17 cellular contexts compared by ENCODE assay signal in the genomic region with DNA sequence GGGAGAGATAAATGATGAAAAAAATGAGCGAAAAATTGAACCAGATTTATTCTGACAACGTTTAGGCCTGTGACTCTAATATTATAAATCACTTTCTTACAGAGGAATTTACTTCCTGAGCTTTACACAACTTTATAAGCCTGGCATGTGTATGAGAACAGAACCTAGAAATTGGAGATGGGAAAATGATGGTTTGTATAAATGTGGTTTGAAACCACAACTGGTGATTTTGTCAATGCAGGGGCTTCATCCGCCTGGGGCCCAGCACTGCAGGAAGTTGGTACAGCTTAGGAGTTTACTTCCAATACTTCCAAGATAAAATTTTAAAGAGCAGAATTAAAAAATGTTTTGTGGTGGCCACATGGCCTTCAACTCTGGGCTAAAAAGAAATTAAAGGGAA.
A peak's percentile ranks its signal among the peaks of the same experiment; 100 is the strongest.
DNase-seq lines count a peak whose midpoint lies in the region; ATAC-seq and TF ChIP-seq lines count a peak whose summit lies in the region.
"Had no signal": no experiment of that assay in that cellular context is flagged by ENCODE, and none has a peak within 500 bp of the region (broad histone marks: within the 10 kb centered on the region; RNA-seq: fewer than 3 reads in every experiment).

No MANE protein-coding gene starts in this region.

- H3K9me3 Mint-ChIP-seq in nephron = peaks cover 34% of the 10 kb centered on the region
- H3K9me3 Mint-ChIP-seq in activated naive CD4-positive, alpha-beta T cell treated with anti-CD3 and anti-CD28 coated beads, Interleukin-2, amount 50 U/mL, for 72 hours = peaks cover 29 to 31% of the 10 kb centered on the region in 2 donors

- no peaks in the 10 kb centered on the region for H3K79me2 ChIP-seq in DND-41 (ENCODE audit: insufficient read depth, low read length)

- H3K9me3 ChIP-seq in DND-41 (ENCODE audit: insufficient read depth, low read length, severe bottlenecking) = peaks cover 16% of the 10 kb centered on the region
- H3K9me3 ChIP-seq: HAP-1 had no signal

- H3K4me1 Mint-ChIP-seq in nephron = peaks cover 42% of the 10 kb centered on the region

- H2AFZ ChIP-seq in DND-41 (ENCODE audit: low read depth, low read length) = no peak overlapping the region

- no peak overlapping the region for H3K4me3 Mint-ChIP-seq in nephron
- H3K4me3 Mint-ChIP-seq: CD4-positive, alpha-beta T cell; HFFc6 had no signal

- DNase-seq in DND-41 (peak; percentile 23), fibroblast of peridontal ligament (ENCODE audit: extremely low read depth) (peak; percentile 41)
- peak; percentile 15 for DNase-seq in Jurkat, Clone E6-1 (ENCODE audit: low read depth, low spot score)
- no peak for DNase-seq in activated naive CD4-positive, alpha-beta T cell treated with anti-CD3 and anti-CD28 coated beads, Interleukin-2, amount 50 U/mL, for 72 hours (ENCODE audit: low spot score in 2 of 2)
- DNase-seq in NK-92 treated with Interleukin-12 subunit alpha and Interleukin-12 subunit beta, amount 100 ng/mL, for 24 hours (lab: John Stamatoyannopoulos, UW) = no peak
- DNase-seq: 8988T; Calu3; CD4-positive, alpha-beta T cell; DMS79; GDM1; GOT3; HFFc6 had no signal

- no peak overlapping the region for H3K4me3 ChIP-seq in DND-41 (ENCODE audit: low read depth in 1 of 2, low read length in 2 of 2)
- no peak overlapping the region for H3K4me3 ChIP-seq in Jurkat, Clone E6-1 (ENCODE audit: low read length)
- H3K4me3 ChIP-seq: BLaER1 treated with 17β-estradiol and CSF1 and Interleukin-3, amounts not matched to agents 10 nM and 100 nM; HAP-1 had no signal

- H3K27me3 Mint-ChIP-seq in nephron (ENCODE audit: low read depth) = no peaks in the 10 kb centered on the region

- H3K9ac ChIP-seq in DND-41 (ENCODE audit: low read depth, low read length) = no peak overlapping the region
- H3K9ac ChIP-seq: BLaER1 treated with 17β-estradiol and CSF1 and Interleukin-3, amounts not matched to agents 10 nM and 100 nM had no signal

- TF ChIP-seq CTCF in DND-41 (IDR thresholded peaks at IDR 0.05; ENCODE audit: borderline replicate concordance, extremely low read depth, low read length, poor library complexity, severe bottlenecking) (no peak), nephron (IDR thresholded peaks at IDR 0.05; ENCODE audit: unreplicated experiment in 3 of 3) (no peak)

- ATAC-seq in DND-41 (ENCODE audit: insufficient read depth, low read depth) (peak; percentile 73), HG02852 (IDR thresholded peaks at IDR 0.05; ENCODE audit: unreplicated experiment) (no peak)
- no peak for ATAC-seq in activated naive CD4-positive, alpha-beta T cell treated with anti-CD3 and anti-CD28 coated beads, Interleukin-2, amount 50 U/mL, for 72 hours

- H3K27ac ChIP-seq in DND-41 (ENCODE audit: low read length) = no peak overlapping the region
- H3K27ac ChIP-seq: BLaER1 treated with 17β-estradiol and CSF1 and Interleukin-3, amounts not matched to agents 10 nM and 100 nM; HL-60 had no signal

- peak overlapping the region; percentile 57 to 100 (median 63) for H3K27ac Mint-ChIP-seq in nephron
- H3K27ac Mint-ChIP-seq in activated naive CD4-positive, alpha-beta T cell treated with anti-CD3 and anti-CD28 coated beads, Interleukin-2, amount 50 U/mL, for 72 hours = no peak overlapping the region
- H3K27ac Mint-ChIP-seq: CD4-positive, alpha-beta T cell; HFFc6 had no signal

- H3K4me2 ChIP-seq in DND-41 (ENCODE audit: insufficient read depth, low read length) = no peak overlapping the region
- H3K4me2 ChIP-seq: BLaER1 treated with 17β-estradiol and CSF1 and Interleukin-3, amounts not matched to agents 10 nM and 100 nM had no signal

- H3K36me3 Mint-ChIP-seq in nephron (ENCODE audit: low read depth) = peaks cover 14% of the 10 kb centered on the region
- peaks cover 0 to 19% of the 10 kb centered on the region in 2 donors for H3K36me3 Mint-ChIP-seq in activated naive CD4-positive, alpha-beta T cell treated with anti-CD3 and anti-CD28 coated beads, Interleukin-2, amount 50 U/mL, for 72 hours

- H4K20me1 ChIP-seq in DND-41 (ENCODE audit: insufficient read depth, low read length) = no peaks in the 10 kb centered on the region
- H4K20me1 ChIP-seq: BLaER1 treated with 17β-estradiol and CSF1 and Interleukin-3, amounts not matched to agents 10 nM and 100 nM had no signal

- H3K27me3 ChIP-seq in DND-41 (ENCODE audit: insufficient read depth, low read length, poor library complexity) = no peaks in the 10 kb centered on the region

- H3K4me1 ChIP-seq in DND-41 (ENCODE audit: insufficient read depth, low read length) = peaks cover 8% of the 10 kb centered on the region
- H3K4me1 ChIP-seq: HAP-1 had no signal

- no peaks in the 10 kb centered on the region for H3K36me3 ChIP-seq in DND-41 (ENCODE audit: insufficient read depth, low read length)
- H3K36me3 ChIP-seq: HAP-1 had no signal

Comparison
In these comparisons a context has a peak if more than half of its experiments do, and no peak if none do; other contexts are left out.
1. DNase-seq: peak in DND-41 (single experiment), Jurkat, Clone E6-1 (single experiment) and fibroblast of peridontal ligament (single experiment); none in activated naive CD4-positive, alpha-beta T cell treated with anti-CD3 and anti-CD28 coated beads, Interleukin-2, amount 50 U/mL, for 72 hours (0 of 2) and NK-92 treated with Interleukin-12 subunit alpha and Interleukin-12 subunit beta, amount 100 ng/mL, for 24 hours (single experiment).
2. H3K27ac Mint-ChIP-seq: peak in nephron (3 of 3); none in activated naive CD4-positive, alpha-beta T cell treated with anti-CD3 and anti-CD28 coated beads, Interleukin-2, amount 50 U/mL, for 72 hours (0 of 2).